2 cellular contexts compared by ENCODE assay signal in the genomic region with DNA sequence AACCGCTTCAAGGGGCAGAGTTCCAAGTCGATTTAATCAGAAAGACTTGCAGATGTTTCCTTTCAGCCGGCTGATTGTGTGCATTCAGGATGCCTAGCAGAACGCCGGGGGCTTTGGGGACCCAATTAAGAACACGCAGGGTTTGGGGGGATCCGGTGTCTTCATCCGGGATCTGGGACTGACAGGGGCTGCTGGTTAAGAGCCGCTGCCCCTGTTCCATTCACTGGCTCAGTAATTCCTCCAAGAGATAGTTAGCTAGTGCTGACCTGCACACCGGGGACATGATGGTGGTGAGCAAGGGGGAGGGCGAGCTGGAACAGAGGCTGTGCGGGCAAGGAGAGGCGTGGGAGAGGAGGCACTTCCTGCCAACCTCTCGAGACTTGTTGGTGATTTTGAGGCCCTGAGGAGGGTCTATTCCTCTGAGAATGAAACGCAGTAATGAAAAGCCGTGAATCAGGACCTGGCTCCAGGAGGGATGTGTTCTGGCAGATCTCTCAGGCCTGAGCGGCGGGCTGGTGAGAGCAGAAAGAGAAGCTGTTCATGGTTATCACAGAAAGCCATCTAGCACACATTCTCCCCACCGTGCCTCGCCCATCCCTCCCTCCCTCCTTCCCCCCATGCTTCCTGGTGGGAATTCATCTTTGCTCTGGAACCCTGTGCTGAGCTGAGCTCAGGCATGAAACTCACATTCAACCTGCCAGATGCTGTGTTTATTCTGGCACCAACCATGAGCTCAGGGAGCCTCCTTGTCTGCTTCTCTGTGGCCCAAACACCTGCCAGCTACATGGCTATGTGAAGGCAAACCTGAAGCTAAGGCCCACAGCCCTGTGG.
TF ChIP-seq lines count a peak whose summit lies in the region.

No MANE protein-coding gene starts in this region.

TF ChIP-seq in endothelial cell of umbilical vein, 7 proteins besides CTCF, POLR2A, EP300 and RAD21 (continued from another document):
- TF ChIP-seq GATA2 (IDR thresholded peaks at IDR 0.05; ENCODE audit: insufficient read depth, insufficient read length, low read depth, low read length): peak; percentile 33
TF ChIP-seq in endothelial cell of umbilical vein: peak in this region for 1.

TF ChIP-seq in HEK293T, 16 proteins besides CTCF, POLR2A, EP300 and RAD21 (continued from another document):
- TF ChIP-seq, protein P1, sequence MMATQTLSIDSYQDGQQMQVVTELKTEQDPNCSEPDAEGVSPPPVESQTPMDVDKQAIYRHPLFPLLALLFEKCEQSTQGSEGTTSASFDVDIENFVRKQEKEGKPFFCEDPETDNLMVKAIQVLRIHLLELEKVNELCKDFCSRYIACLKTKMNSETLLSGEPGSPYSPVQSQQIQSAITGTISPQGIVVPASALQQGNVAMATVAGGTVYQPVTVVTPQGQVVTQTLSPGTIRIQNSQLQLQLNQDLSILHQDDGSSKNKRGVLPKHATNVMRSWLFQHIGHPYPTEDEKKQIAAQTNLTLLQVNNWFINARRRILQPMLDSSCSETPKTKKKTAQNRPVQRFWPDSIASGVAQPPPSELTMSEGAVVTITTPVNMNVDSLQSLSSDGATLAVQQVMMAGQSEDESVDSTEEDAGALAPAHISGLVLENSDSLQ (IDR thresholded peaks at IDR 0.05): no peak
